9 cellular contexts compared by ENCODE assay signal in genomic region chr3:159829056-159829995, GRCh38. TPM values are rescaled to one million over a fixed set of nuclear protein-coding genes. Genes with fewer than 3 reads are reported as not detected.
DNase-seq lines count a peak whose midpoint lies in the region; ATAC-seq and TF ChIP-seq lines count a peak whose summit lies in the region.
"Had no signal": no experiment of that assay in that cellular context is flagged by ENCODE, and none has a peak within 500 bp of the region (broad histone marks: within the 10 kb centered on the region; RNA-seq: fewer than 3 reads in every experiment).

No MANE protein-coding gene starts in this region.

- DNase-seq in NCI-H1417 treated with DMSO at 0.1 percent for 48 hours (lab: John Stamatoyannopoulos, UW) (peak; percentile 59), adipocyte (ENCODE audit: low read depth) (peak; percentile 94), GM13976 (ENCODE audit: low spot score) (no peak), Kasumi-1 (lab: John Stamatoyannopoulos, UW) (no peak)
- no peak for DNase-seq in naive thymus-derived CD8-positive, alpha-beta T cell

- no peaks in the 10 kb centered on the region for H3K27me3 Mint-ChIP-seq in naive thymus-derived CD8-positive, alpha-beta T cell

- H3K4me3 Mint-ChIP-seq in naive thymus-derived CD8-positive, alpha-beta T cell, result no peak overlapping the region
- H3K4me3 Mint-ChIP-seq: neural crest cell had no signal

- POLR2A ChIA-PET in naive thymus-derived CD8-positive, alpha-beta T cell (lab: Charles Lee), result no interaction called here

- no peaks in the 10 kb centered on the region for H3K4me1 Mint-ChIP-seq in naive thymus-derived CD8-positive, alpha-beta T cell

- H3K27ac ChIP-seq in BLaER1 treated with 17β-estradiol and CSF1 and Interleukin-3, amounts not matched to agents 10 nM and 100 nM, result peak overlapping the region in 7 of 11 experiments; percentile 27 to 68 (median 52); a peak in 11 of 22 replicates
- H3K27ac ChIP-seq in liver (ENCODE audit: low read depth in 1 of 2, low read length in 2 of 2), result no peak overlapping the region

- peak overlapping the region in 9 of 11 experiments; percentile 11 to 74 (median 54); a peak in 16 of 22 replicates for H3K4me2 ChIP-seq in BLaER1 treated with 17β-estradiol and CSF1 and Interleukin-3, amounts not matched to agents 10 nM and 100 nM

- no peaks in the 10 kb centered on the region for H3K9me3 Mint-ChIP-seq in naive thymus-derived CD8-positive, alpha-beta T cell
- H3K9me3 Mint-ChIP-seq: neural crest cell had no signal

- no peak overlapping the region for H3K4me3 ChIP-seq in BLaER1 treated with 17β-estradiol and CSF1 and Interleukin-3, amounts not matched to agents 10 nM and 100 nM
- H3K4me3 ChIP-seq in adipocyte (ENCODE audit: low read length), result peak overlapping the region; percentile 68
- H3K4me3 ChIP-seq in liver (ENCODE audit: low read depth in 1 of 3, low read length in 3 of 3), result no peak overlapping the region

- no peaks in the 10 kb centered on the region for H3K36me3 Mint-ChIP-seq in naive thymus-derived CD8-positive, alpha-beta T cell

- TF ChIP-seq CTCF in liver (IDR thresholded peaks at IDR 0.05; ENCODE audit: low read depth, low read length, missing input control), result no peak
- no peak for TF ChIP-seq CTCF in GM13976 (IDR thresholded peaks at IDR 0.05; ENCODE audit: borderline replicate concordance, control extremely low read depth, extremely low read depth, insufficient read depth, missing control alignments)

- peaks cover 15 to 54% (median 46%) of the 10 kb centered on the region in 10 experiments for H3K4me1 ChIP-seq in BLaER1 treated with 17β-estradiol and CSF1 and Interleukin-3, amounts not matched to agents 10 nM and 100 nM
- H3K4me1 ChIP-seq in adipocyte (ENCODE audit: control insufficient read depth, insufficient read depth, low read length), result peaks cover 30% of the 10 kb centered on the region
- peaks cover 2 to 16% (median 15%) of the 10 kb centered on the region in 4 donors for H3K4me1 ChIP-seq in liver (ENCODE audit: control insufficient read depth in 4 of 4, insufficient read depth in 4 of 4, low read length in 3 of 4)

- WGBS in liver, result 55% methylated on average over 10 of the region's 10 CpGs

- H4K20me1 ChIP-seq in BLaER1 treated with 17β-estradiol and CSF1 and Interleukin-3, amounts not matched to agents 10 nM and 100 nM, result no peaks in the 10 kb centered on the region; a peak in 1 of 22 replicates

- H3K36me3 ChIP-seq in BLaER1 treated with 17β-estradiol and CSF1 and Interleukin-3, amounts not matched to agents 10 nM and 100 nM, result no peaks in the 10 kb centered on the region
- H3K36me3 ChIP-seq in adipocyte (ENCODE audit: control insufficient read depth, insufficient read depth, low read length, severe bottlenecking) (no peaks in the 10 kb centered on the region), liver (ENCODE audit: control insufficient read depth in 4 of 4, insufficient read depth in 3 of 4, low read depth in 1 of 4, low read length in 3 of 4) (no peaks in the 10 kb centered on the region)

- no peaks in the 10 kb centered on the region for H3K9me3 ChIP-seq in BLaER1 treated with 17β-estradiol and CSF1 and Interleukin-3, amounts not matched to agents 10 nM and 100 nM (replicated peaks in 1 of 11)
- H3K9me3 ChIP-seq in adipocyte (ENCODE audit: control insufficient read depth, low read length) (no peaks in the 10 kb centered on the region), liver (ENCODE audit: control insufficient read depth in 4 of 4, low read length in 3 of 4) (no peaks in the 10 kb centered on the region)

- H3K27me3 ChIP-seq in BLaER1 treated with 17β-estradiol and CSF1 and Interleukin-3, amounts not matched to agents 10 nM and 100 nM, result no peaks in the 10 kb centered on the region
- H3K27me3 ChIP-seq in adipocyte (replicated peaks; ENCODE audit: control insufficient read depth, insufficient read depth, low read length) (no peaks in the 10 kb centered on the region), liver (ENCODE audit: control insufficient read depth in 4 of 4, insufficient read depth in 4 of 4, low read length in 3 of 4) (no peaks in the 10 kb centered on the region)

- peak; percentile 36 to 52 for TF ChIP-seq RAD21 in liver (IDR thresholded peaks at IDR 0.05)

- in situ Hi-C loops in GM13976 (cut with MboI; ENCODE audit: low sequenced_read_pairs, unreplicated experiment), result no loop called here

- H3K27ac Mint-ChIP-seq in naive thymus-derived CD8-positive, alpha-beta T cell, result peak overlapping the region in 1 of 10 donors; percentile 36

- 0 out of 22 replicates have a peak overlapping the region, but pooled peaks of 1 of the 11 experiments have one; percentile 16 for H3K9ac ChIP-seq in BLaER1 treated with 17β-estradiol and CSF1 and Interleukin-3, amounts not matched to agents 10 nM and 100 nM
- H3K9ac ChIP-seq in adipocyte (ENCODE audit: low read length) (peak overlapping the region; percentile 52), liver (ENCODE audit: low read depth in 1 of 2, low read length in 2 of 2) (no peak overlapping the region)

- ATAC-seq in naive thymus-derived CD8-positive, alpha-beta T cell, result no peak
- no peak for ATAC-seq in GM19035 (IDR thresholded peaks at IDR 0.05; ENCODE audit: unreplicated experiment)

TF ChIP-seq in liver, 16 proteins besides CTCF, POLR2A, EP300 and RAD21:
- TF ChIP-seq JUND (IDR thresholded peaks at IDR 0.05) (peak in 1 of 2 donors; percentile 49), NR2F2 (IDR thresholded peaks at IDR 0.05) (no peak), ZBTB33 (IDR thresholded peaks at IDR 0.05) (peak; percentile 69), REST (IDR thresholded peaks at IDR 0.05) (no peak), TAF1 (conservative IDR thresholded peaks at IDR 0.05) (no peak), YY1 (IDR thresholded peaks at IDR 0.05) (peak; percentile 67), RXRA (IDR thresholded peaks at IDR 0.05) (peak; percentile 56 to 82), FOXA1 (IDR thresholded peaks at IDR 0.05) (peak; percentile 9), FOXA2 (IDR thresholded peaks at IDR 0.05) (peak; percentile 34), EGR1 (IDR thresholded peaks at IDR 0.05; ENCODE audit: low read depth in 2 of 2) (peak in 1 of 2 donors; percentile 15), GABPA (IDR thresholded peaks at IDR 0.05 in 1 of 2, conservative IDR thresholded peaks at IDR 0.05 in 1 of 2) (no peak), SP1 (IDR thresholded peaks at IDR 0.05) (peak; percentile 47), MAX (IDR thresholded peaks at IDR 0.05) (peak; percentile 65), HNF4G (IDR thresholded peaks at IDR 0.05) (no peak), HNF4A (conservative IDR thresholded peaks at IDR 0.05) (peak; percentile 70 to 82)
- TF ChIP-seq, protein P1, sequence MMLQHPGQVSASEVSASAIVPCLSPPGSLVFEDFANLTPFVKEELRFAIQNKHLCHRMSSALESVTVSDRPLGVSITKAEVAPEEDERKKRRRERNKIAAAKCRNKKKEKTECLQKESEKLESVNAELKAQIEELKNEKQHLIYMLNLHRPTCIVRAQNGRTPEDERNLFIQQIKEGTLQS (IDR thresholded peaks at IDR 0.05), result peak; percentile 23

RNA-seq across cellular contexts. Expression of gene SCHIP1, which starts 10.3 kb away (rescaled TPM):
- 1 to 10 TPM in 1 of 2 donors, under 1 TPM in 1; 0.47 to 1.6 TPM for total RNA-seq in liver
- polyA plus RNA-seq in liver, result under 1 TPM; 0.21 to 0.46 TPM
- total RNA-seq in naive thymus-derived CD8-positive, alpha-beta T cell, result not detected
- not detected for polyA plus RNA-seq in naive thymus-derived CD8-positive, alpha-beta T cell

Comparison
In these comparisons a context has a peak if more than half of its experiments do, and no peak if none do; other contexts are left out.
1. H3K27ac ChIP-seq: peak in BLaER1 treated with 17β-estradiol and CSF1 and Interleukin-3, amounts not matched to agents 10 nM and 100 nM (7 of 11); none in liver (0 of 2).
2. DNase-seq: peak in NCI-H1417 treated with DMSO at 0.1 percent for 48 hours (single experiment) and adipocyte (single experiment); none in GM13976 (single experiment), naive thymus-derived CD8-positive, alpha-beta T cell (0 of 10) and Kasumi-1 (0 of 2).